Comparison of ENCODE assay signal across 19 cellular contexts in the genomic region with DNA sequence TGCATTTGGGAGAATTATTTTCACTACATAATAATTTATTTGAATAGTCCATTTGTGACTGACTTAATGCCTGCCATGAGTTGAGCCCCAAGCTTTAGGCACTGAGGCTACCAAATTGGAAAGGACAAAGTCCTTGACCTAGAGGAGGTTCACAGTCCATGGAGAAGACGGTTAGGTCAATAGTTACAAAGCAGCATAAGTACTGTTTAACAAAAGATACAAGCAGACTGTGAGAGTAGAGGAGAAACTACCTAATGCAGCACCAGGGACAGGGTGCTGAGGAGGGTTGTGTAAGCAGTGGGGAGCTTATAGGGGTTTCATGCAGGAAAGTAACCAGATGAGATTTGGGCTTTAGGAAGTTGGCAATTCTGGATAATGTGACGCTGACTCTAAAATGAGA.
"Had no signal": no experiment of that assay in that cellular context is flagged by ENCODE, and none has a peak within 500 bp of the region (broad histone marks: within the 10 kb centered on the region; RNA-seq: fewer than 3 reads in every experiment).

No MANE protein-coding gene starts in this region.

- H3K36me3 Mint-ChIP-seq: type B pancreatic cell had no signal

- H3K4me1 ChIP-seq: left lung, lower lobe of right lung, psoas muscle had no signal

- H3K27me3 Mint-ChIP-seq: memory B cell, type B pancreatic cell had no signal

- DNase-seq: effector memory CD4-positive, alpha-beta T cell; heart left ventricle; hypothalamus; left lung; lower lobe of right lung; psoas muscle; retina; stimulated activated naive CD4-positive, alpha-beta T cell treated with Interleukin-2 at 50 U/mL for 16 hours had no signal

- H3K27me3 ChIP-seq: heart left ventricle, left lung, neutrophil had no signal

- FAIRE-seq: endometrium, frontal cortex, islet of Langerhans, urothelium cell line had no signal

- H3K4me3 Mint-ChIP-seq: memory B cell, mesothelial cell of epicardium, nephron, type B pancreatic cell had no signal

- H3K27ac ChIP-seq: heart left ventricle, left lung, lower lobe of right lung, neutrophil, psoas muscle had no signal

- H3K27ac Mint-ChIP-seq: memory B cell, mesothelial cell of epicardium, type B pancreatic cell had no signal

- ATAC-seq: esophagus mucosa, heart left ventricle, left lung, lower lobe of right lung, psoas muscle, sciatic nerve had no signal

- H3K9me3 Mint-ChIP-seq: memory B cell, mesothelial cell of epicardium, nephron, type B pancreatic cell had no signal

- H3K4me1 Mint-ChIP-seq: nephron had no signal

- H3K4me3 ChIP-seq: heart left ventricle, left lung, lower lobe of right lung, psoas muscle had no signal

- H3K9me3 ChIP-seq: heart left ventricle, left lung, lower lobe of right lung, neutrophil, psoas muscle had no signal

- H3K36me3 ChIP-seq: heart left ventricle, left lung, lower lobe of right lung, neutrophil had no signal
